In genomic region chrX:153365670-153366069, GRCh38 we compare ENCODE assay signal across 20 cellular contexts.
"Had no signal": no experiment of that assay in that cellular context is flagged by ENCODE, and none has a peak within 500 bp of the region (broad histone marks: within the 10 kb centered on the region; RNA-seq: fewer than 3 reads in every experiment).

No MANE protein-coding gene starts in this region.

- H3K27me3 ChIP-seq: right lobe of liver, vagina had no signal

- H3K9me3 ChIP-seq: adrenal gland, breast epithelium, neutrophil, pancreas, right lobe of liver, vagina had no signal

- ATAC-seq: activated CD8-positive, alpha-beta T cell treated with anti-CD3 and anti-CD28 coated beads for 36 hours; pancreas; right lobe of liver; stimulated activated naive CD8-positive, alpha-beta T cell treated with anti-CD3 and anti-CD28 coated beads, Interleukin-15, amount 100 ng/mL, for 72 hours had no signal

- H3K36me3 ChIP-seq: adrenal gland, breast epithelium, neutrophil, pancreas, right lobe of liver, vagina had no signal

- DNase-seq: activated B cell treated with CpG ODN at 0.5 μM for 24 hours; activated CD4-positive, alpha-beta T cell treated with anti-CD3 and anti-CD28 coated beads for 48 hours; activated CD8-positive, alpha-beta T cell treated with anti-CD3 and anti-CD28 coated beads for 36 hours; activated gamma-delta T cell; activated T-cell treated with anti-CD3 and anti-CD28 coated beads, Interleukin-2, amount 50 U/mL, for 48 hours; adrenal gland; erythroblast; hypothalamus; pancreas; right lobe of liver; small intestine; stimulated activated CD4-positive, alpha-beta T cell treated with anti-CD3 and anti-CD28 coated beads, Interleukin-15, amount 100 ng/mL, for 24 hours; stimulated activated CD4-positive, alpha-beta T cell treated with anti-CD3 and anti-CD28 coated beads, Interleukin-2, amount 100 ng/mL, for 48 hours; stimulated activated naive CD8-positive, alpha-beta T cell treated with anti-CD3 and anti-CD28 coated beads, Interleukin-15, amount 100 ng/mL, for 72 hours; trophoblast cell had no signal

- H3K4me3 ChIP-seq: adrenal gland, breast epithelium, coronary artery, lung, pancreas, right lobe of liver, vagina had no signal

- H3K4me1 ChIP-seq: breast epithelium, pancreas, right lobe of liver, vagina had no signal

- H3K27ac ChIP-seq: adrenal gland, breast epithelium, coronary artery, neutrophil, pancreas, right lobe of liver, vagina had no signal
